7 cellular contexts compared by ENCODE assay signal in genomic region chr5:177390363-177391300, GRCh38.
DNase-seq lines count a peak whose midpoint lies in the region; ATAC-seq and TF ChIP-seq lines count a peak whose summit lies in the region.

No MANE protein-coding gene starts in this region.

- TF ChIP-seq CTCF in GM13976 (IDR thresholded peaks at IDR 0.05; ENCODE audit: borderline replicate concordance, control extremely low read depth, extremely low read depth, insufficient read depth, missing control alignments) = peak; percentile 74

- peak; percentile 68 for ATAC-seq in HG03097 (IDR thresholded peaks at IDR 0.05; ENCODE audit: low FRiP score, unreplicated experiment)

- DNase-seq in GM13976 (ENCODE audit: low spot score) (peak; percentile 92), NCI-H2196 treated with DMSO at 0.1 percent for 48 hours (lab: John Stamatoyannopoulos, UW; ENCODE audit: unreplicated experiment) (peak; percentile 71), kidney tubule cell (ENCODE audit: low spot score) (peak; percentile 88)
- peak; percentile 70 to 85 (median 74) for DNase-seq in activated CD4-positive, CD25-positive, alpha-beta regulatory T cell (lab: John Stamatoyannopoulos, UW)
- peak; percentile 87 for DNase-seq in central memory CD4-positive, alpha-beta T cell
- peak; percentile 82 for DNase-seq in stimulated activated CD4-positive, alpha-beta T cell treated with anti-CD3 and anti-CD28 coated beads, Interleukin-2, amount 100 ng/mL, for 4 hours (ENCODE audit: low read depth)

- in situ Hi-C loops in GM13976 (cut with MboI; ENCODE audit: low sequenced_read_pairs, unreplicated experiment) = no loop called here

Comparison
In these comparisons a context has a peak if more than half of its experiments do, and no peak if none do; other contexts are left out.
1. Peak in every context shown above with its lines: DNase-seq and ATAC-seq.